Comparison of ENCODE assay signal across 18 cellular contexts in the genomic region with DNA sequence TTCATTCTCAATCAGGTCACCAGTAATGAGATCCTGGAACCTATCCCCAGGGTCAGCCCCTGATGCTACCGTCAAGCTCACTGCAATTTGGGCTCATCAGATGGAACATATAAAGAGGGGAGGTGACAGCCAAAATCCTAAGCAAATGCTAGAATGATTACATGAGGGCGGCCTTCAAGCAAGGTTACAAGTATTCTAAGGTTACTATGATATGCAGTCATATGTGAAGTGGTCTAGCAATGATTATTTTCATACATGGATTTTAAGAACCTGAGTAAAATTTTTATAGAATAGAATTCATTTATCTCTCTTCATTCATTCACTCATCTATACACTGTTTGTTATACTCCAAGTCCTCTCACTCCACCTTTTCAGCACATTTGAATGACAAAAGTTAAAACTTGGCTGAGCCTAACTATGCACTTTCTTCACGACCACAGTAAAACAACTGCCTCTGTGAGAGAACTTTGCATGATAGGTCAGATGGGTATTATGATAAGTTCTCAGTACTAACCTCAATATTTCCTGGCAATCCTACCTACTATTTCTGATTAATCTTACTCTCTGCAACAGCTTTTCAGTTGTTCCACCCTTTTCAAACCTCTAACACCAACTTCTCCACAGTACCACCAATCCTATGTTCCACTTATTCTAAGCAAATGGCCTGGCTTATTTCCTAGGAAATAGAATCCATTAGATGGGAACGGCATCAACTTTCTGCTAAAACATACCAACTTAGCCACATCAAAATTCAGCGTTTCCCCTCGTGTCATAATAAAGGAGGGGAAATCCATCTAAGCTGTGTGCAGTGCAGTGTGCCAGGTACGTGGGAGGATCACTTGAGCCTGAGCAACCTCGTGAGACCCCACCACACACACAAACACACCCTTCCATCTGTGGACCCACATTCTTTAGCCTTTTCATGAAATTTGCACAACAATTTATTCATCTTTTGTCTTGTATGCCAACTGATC. TPM values are rescaled to one million over a fixed set of nuclear protein-coding genes. Genes with fewer than 3 reads are reported as not detected.
DNase-seq lines count a peak whose midpoint lies in the region; ATAC-seq, FAIRE-seq and TF ChIP-seq lines count a peak whose summit lies in the region.
"Had no signal": no experiment of that assay in that cellular context is flagged by ENCODE, and none has a peak within 500 bp of the region (broad histone marks: within the 10 kb centered on the region; RNA-seq: fewer than 3 reads in every experiment).

No MANE protein-coding gene starts in this region.

- peak overlapping the region; percentile 70 for H3K4me3 ChIP-seq in CD4-positive, CD25-positive, alpha-beta regulatory T cell (ENCODE audit: low read depth, low read length)
- H3K4me3 ChIP-seq in MM.1S (ENCODE audit: low read length) = no peak overlapping the region
- H3K4me3 ChIP-seq: body of pancreas, upper lobe of left lung had no signal

- H3K27me3 Mint-ChIP-seq in CD4-positive, CD25-positive, alpha-beta regulatory T cell = peaks cover 11% of the 10 kb centered on the region
- H3K27me3 Mint-ChIP-seq in T-cell = peaks cover 7% of the 10 kb centered on the region in 2 donors
- no peaks in the 10 kb centered on the region for H3K27me3 Mint-ChIP-seq in activated T-helper 1 cell treated with anti-CD3 and anti-CD28 coated beads, Interleukin-12 subunit alpha, Interleukin-12 subunit beta, Interleukin-2, Interleukin-4 antibody, amounts not matched to agents 30 ng/mL and 10 ng/mL and 1 ng/mL, durations not matched to agents 14 hours and 24 hours and 36 hours (ENCODE audit: insufficient read depth)
- H3K27me3 Mint-ChIP-seq in natural killer cell treated with Interleukin-12 subunit alpha and Interleukin-12 subunit beta and Interleukin-15 and Interleukin-18, amount 100 ng/mL, for 72 hours = peaks cover 0 to 6% of the 10 kb centered on the region in 2 donors

- no peak overlapping the region for H2AFZ ChIP-seq in MM.1S (ENCODE audit: low read length)

- TF ChIP-seq CTCF in MM.1S (IDR thresholded peaks at IDR 0.05; ENCODE audit: low read length) = no peak

- peak; percentile 87 to 90 for ATAC-seq in CD4-positive, CD25-positive, alpha-beta regulatory T cell (ENCODE audit: low read depth in 2 of 2)
- ATAC-seq in T-cell (replicated peaks in 1 of 4) (peak; percentile 77 to 90 (median 88)), GM19452 (IDR thresholded peaks at IDR 0.05; ENCODE audit: unreplicated experiment) (no peak), GM21825 (IDR thresholded peaks at IDR 0.05; ENCODE audit: unreplicated experiment) (no peak)
- peak; percentile 59 to 78 for ATAC-seq in natural killer cell treated with Interleukin-12 subunit alpha and Interleukin-12 subunit beta and Interleukin-15 and Interleukin-18, amount 100 ng/mL, for 72 hours
- ATAC-seq: body of pancreas, PC-3 had no signal

- H3K4me3 Mint-ChIP-seq in CD4-positive, CD25-positive, alpha-beta regulatory T cell = peak overlapping the region in 3 of 4 donors; percentile 10 to 72 (median 56)
- peak overlapping the region; percentile 28 to 43 (median 34) for H3K4me3 Mint-ChIP-seq in T-cell
- H3K4me3 Mint-ChIP-seq in activated T-helper 1 cell treated with anti-CD3 and anti-CD28 coated beads, Interleukin-12 subunit alpha, Interleukin-12 subunit beta, Interleukin-2, Interleukin-4 antibody, amounts not matched to agents 30 ng/mL and 10 ng/mL and 1 ng/mL, durations not matched to agents 14 hours and 24 hours and 36 hours = peak overlapping the region; percentile 8
- H3K4me3 Mint-ChIP-seq in natural killer cell treated with Interleukin-12 subunit alpha and Interleukin-12 subunit beta and Interleukin-15 and Interleukin-18, amount 100 ng/mL, for 72 hours = peak overlapping the region; percentile 63
- H3K4me3 Mint-ChIP-seq: HFFc6 had no signal

- H3F3A ChIP-seq in MM.1S (ENCODE audit: insufficient read depth, low read length) = no peaks in the 10 kb centered on the region

- peaks cover 22% of the 10 kb centered on the region for H3K4me1 ChIP-seq in CD4-positive, CD25-positive, alpha-beta regulatory T cell (ENCODE audit: control insufficient read depth, insufficient read depth, low read length, poor library complexity, severe bottlenecking)
- H3K4me1 ChIP-seq in MM.1S (ENCODE audit: low read length) = no peaks in the 10 kb centered on the region
- H3K4me1 ChIP-seq: upper lobe of left lung had no signal

- H3K36me3 ChIP-seq in CD4-positive, CD25-positive, alpha-beta regulatory T cell (ENCODE audit: control insufficient read depth, insufficient read depth, low read length) = no peaks in the 10 kb centered on the region
- H3K36me3 ChIP-seq in MM.1S (replicated peaks; ENCODE audit: insufficient read depth, low read length) = no peaks in the 10 kb centered on the region
- H3K36me3 ChIP-seq: upper lobe of left lung had no signal

- peak in 2 of 3 donors; percentile 39 to 79 for DNase-seq in CD4-positive, CD25-positive, alpha-beta regulatory T cell
- DNase-seq in T-cell (peak in 23 of 34 experiments; percentile 1 to 49 (median 10)), GM12892 (ENCODE audit: insufficient read length) (no peak), MM.1S (no peak)
- no peak for DNase-seq in activated T-helper 1 cell treated with anti-CD3 and anti-CD28 coated beads, Interleukin-12 subunit alpha, Interleukin-12 subunit beta, Interleukin-2, Interleukin-4 antibody, amounts not matched to agents 30 ng/mL and 10 ng/mL and 1 ng/mL, durations not matched to agents 14 hours and 24 hours and 36 hours (ENCODE audit: low spot score)
- DNase-seq in natural killer cell treated with Interleukin-12 subunit alpha and Interleukin-12 subunit beta and Interleukin-15 and Interleukin-18, amount 100 ng/mL, for 72 hours (ENCODE audit: low spot score) = no peak
- DNase-seq: body of pancreas, DMS 273 treated with DMSO at 0.1 percent for 48 hours, HFFc6, mammary epithelial cell, NCI-H1105, NCI-H446, nucleus accumbens, PC-3, upper lobe of left lung had no signal

- peaks cover 0 to 1% (median 0%) of the 10 kb centered on the region in 7 donors for H3K9me3 Mint-ChIP-seq in CD4-positive, CD25-positive, alpha-beta regulatory T cell
- H3K9me3 Mint-ChIP-seq in T-cell = peaks cover 0 to 3% (median 0%) of the 10 kb centered on the region in 3 donors
- H3K9me3 Mint-ChIP-seq in activated T-helper 1 cell treated with anti-CD3 and anti-CD28 coated beads, Interleukin-12 subunit alpha, Interleukin-12 subunit beta, Interleukin-2, Interleukin-4 antibody, amounts not matched to agents 30 ng/mL and 10 ng/mL and 1 ng/mL, durations not matched to agents 14 hours and 24 hours and 36 hours = peaks cover 3% of the 10 kb centered on the region
- no peaks in the 10 kb centered on the region for H3K9me3 Mint-ChIP-seq in natural killer cell treated with Interleukin-12 subunit alpha and Interleukin-12 subunit beta and Interleukin-15 and Interleukin-18, amount 100 ng/mL, for 72 hours
- H3K9me3 Mint-ChIP-seq: HFFc6 had no signal

- H3K4me1 Mint-ChIP-seq in CD4-positive, CD25-positive, alpha-beta regulatory T cell = peaks cover 10 to 30% (median 21%) of the 10 kb centered on the region in 4 donors
- peaks cover 22 to 33% (median 33%) of the 10 kb centered on the region in 3 donors for H3K4me1 Mint-ChIP-seq in T-cell
- H3K4me1 Mint-ChIP-seq in activated T-helper 1 cell treated with anti-CD3 and anti-CD28 coated beads, Interleukin-12 subunit alpha, Interleukin-12 subunit beta, Interleukin-2, Interleukin-4 antibody, amounts not matched to agents 30 ng/mL and 10 ng/mL and 1 ng/mL, durations not matched to agents 14 hours and 24 hours and 36 hours (ENCODE audit: low read depth) = peaks cover 15% of the 10 kb centered on the region
- H3K4me1 Mint-ChIP-seq in natural killer cell treated with Interleukin-12 subunit alpha and Interleukin-12 subunit beta and Interleukin-15 and Interleukin-18, amount 100 ng/mL, for 72 hours (ENCODE audit: low read depth in 2 of 2) = peaks cover 19 to 22% of the 10 kb centered on the region in 2 donors

- CTCF ChIA-PET in T-cell (lab: Charles Lee) = interaction anchor here in 1 of 2 donors (1.5 kb wide), 1 partner anchor 25 kb away, joined by 4 read pairs; no protein-coding TSS in a partner anchor

- intact Hi-C loops in activated T-helper 1 cell treated with anti-CD3 and anti-CD28 coated beads, Interleukin-12 subunit alpha, Interleukin-12 subunit beta, Interleukin-2, Interleukin-4 antibody, amounts not matched to agents 30 ng/mL and 10 ng/mL and 1 ng/mL, durations not matched to agents 14 hours and 24 hours and 36 hours (cut with micrococcal nuclease) = no loop called here

- no peaks in the 10 kb centered on the region for H3K9me2 ChIP-seq in MM.1S (replicated peaks; ENCODE audit: insufficient read depth, low read length)

- no peak overlapping the region for H3K9ac ChIP-seq in MM.1S (ENCODE audit: low read length)

- peak overlapping the region; percentile 1 to 76 (median 27) for H3K27ac Mint-ChIP-seq in CD4-positive, CD25-positive, alpha-beta regulatory T cell
- peak overlapping the region; percentile 77 to 88 for H3K27ac Mint-ChIP-seq in T-cell
- peak overlapping the region; percentile 70 for H3K27ac Mint-ChIP-seq in activated T-helper 1 cell treated with anti-CD3 and anti-CD28 coated beads, Interleukin-12 subunit alpha, Interleukin-12 subunit beta, Interleukin-2, Interleukin-4 antibody, amounts not matched to agents 30 ng/mL and 10 ng/mL and 1 ng/mL, durations not matched to agents 14 hours and 24 hours and 36 hours
- peak overlapping the region; percentile 65 to 85 for H3K27ac Mint-ChIP-seq in natural killer cell treated with Interleukin-12 subunit alpha and Interleukin-12 subunit beta and Interleukin-15 and Interleukin-18, amount 100 ng/mL, for 72 hours
- H3K27ac Mint-ChIP-seq: HFFc6 had no signal

- no peaks in the 10 kb centered on the region for H4K20me1 ChIP-seq in MM.1S (ENCODE audit: insufficient read depth, low read length)

- H3K9me3 ChIP-seq in CD4-positive, CD25-positive, alpha-beta regulatory T cell (ENCODE audit: control insufficient read depth in 2 of 2, low read length in 2 of 2) = no peaks in the 10 kb centered on the region
- H3K9me3 ChIP-seq in MM.1S (replicated peaks; ENCODE audit: insufficient read depth, low read length) = no peaks in the 10 kb centered on the region
- H3K9me3 ChIP-seq: body of pancreas, upper lobe of left lung had no signal

- no peaks in the 10 kb centered on the region for H3K36me3 Mint-ChIP-seq in CD4-positive, CD25-positive, alpha-beta regulatory T cell
- H3K36me3 Mint-ChIP-seq in T-cell = no peaks in the 10 kb centered on the region
- peaks cover 4% of the 10 kb centered on the region for H3K36me3 Mint-ChIP-seq in activated T-helper 1 cell treated with anti-CD3 and anti-CD28 coated beads, Interleukin-12 subunit alpha, Interleukin-12 subunit beta, Interleukin-2, Interleukin-4 antibody, amounts not matched to agents 30 ng/mL and 10 ng/mL and 1 ng/mL, durations not matched to agents 14 hours and 24 hours and 36 hours (ENCODE audit: low read depth)
- peaks cover 5% of the 10 kb centered on the region for H3K36me3 Mint-ChIP-seq in natural killer cell treated with Interleukin-12 subunit alpha and Interleukin-12 subunit beta and Interleukin-15 and Interleukin-18, amount 100 ng/mL, for 72 hours

- H3K79me2 ChIP-seq in MM.1S (ENCODE audit: low read length) = no peaks in the 10 kb centered on the region

- no peak for TF ChIP-seq POLR2A in GM12892 (IDR thresholded peaks at IDR 0.05; ENCODE audit: low read depth, low read length)

- no peak overlapping the region for H3K27ac ChIP-seq in CD4-positive, CD25-positive, alpha-beta regulatory T cell (ENCODE audit: insufficient read depth, low read length, poor library complexity, severe bottlenecking)
- no peak overlapping the region for H3K27ac ChIP-seq in MM.1S (ENCODE audit: low read length)
- H3K27ac ChIP-seq: body of pancreas, upper lobe of left lung had no signal

- H3K4me2 ChIP-seq in MM.1S (ENCODE audit: low read depth, low read length) = no peak overlapping the region

- no peak for FAIRE-seq in GM12892 (lab: Jason Lieb, UNC)

- H3K27me3 ChIP-seq in CD4-positive, CD25-positive, alpha-beta regulatory T cell (ENCODE audit: control insufficient read depth, insufficient read depth, low read length) = no peaks in the 10 kb centered on the region
- H3K27me3 ChIP-seq in MM.1S (replicated peaks; ENCODE audit: insufficient read depth, low read length) = no peaks in the 10 kb centered on the region
- H3K27me3 ChIP-seq: body of pancreas, upper lobe of left lung had no signal

- POLR2A ChIA-PET in T-cell (lab: Charles Lee) = interaction anchor here (0.6 kb wide), 2 partner anchors 48 to 293 kb away, joined by 4 read pairs; no protein-coding TSS in a partner anchor

RNA-seq across cellular contexts. Expression of gene LHX9, which starts 32.0 kb away (rescaled TPM):
- total RNA-seq in CD4-positive, CD25-positive, alpha-beta regulatory T cell = not detected
- not detected for polyA plus RNA-seq in CD4-positive, CD25-positive, alpha-beta regulatory T cell
- total RNA-seq in T-cell = not detected
- total RNA-seq in activated T-helper 1 cell treated with anti-CD3 and anti-CD28 coated beads, Interleukin-12 subunit alpha, Interleukin-12 subunit beta, Interleukin-2, Interleukin-4 antibody, amounts not matched to agents 30 ng/mL and 10 ng/mL and 1 ng/mL, durations not matched to agents 14 hours and 24 hours and 36 hours = not detected in 2 replicates
- under 1 TPM in 1 of 2 donors, not detected in 1; 0.20 TPM for total RNA-seq in natural killer cell treated with Interleukin-12 subunit alpha and Interleukin-12 subunit beta and Interleukin-15 and Interleukin-18, amount 100 ng/mL, for 72 hours
- polyA plus RNA-seq in GM12892 (2012; ENCODE audit: missing spikeins) = not detected
- total RNA-seq: activated CD8-positive, alpha-beta memory T cell treated with anti-CD3 and anti-CD28 coated beads for 36 hours; body of pancreas; mammary epithelial cell had no signal
- polyA plus RNA-seq: mammary epithelial cell had no signal

RNA-seq across cellular contexts. Expression of gene C1orf53, which starts 46.8 kb away (rescaled TPM):
- not detected for total RNA-seq in CD4-positive, CD25-positive, alpha-beta regulatory T cell
- 1 to 10 TPM in 2 of 4 donors, not detected in 2; 1.2 to 1.4 TPM for polyA plus RNA-seq in CD4-positive, CD25-positive, alpha-beta regulatory T cell
- not detected for total RNA-seq in T-cell
- total RNA-seq in activated T-helper 1 cell treated with anti-CD3 and anti-CD28 coated beads, Interleukin-12 subunit alpha, Interleukin-12 subunit beta, Interleukin-2, Interleukin-4 antibody, amounts not matched to agents 30 ng/mL and 10 ng/mL and 1 ng/mL, durations not matched to agents 14 hours and 24 hours and 36 hours = 0.81 and 1.3 TPM in 2 replicates
- total RNA-seq in natural killer cell treated with Interleukin-12 subunit alpha and Interleukin-12 subunit beta and Interleukin-15 and Interleukin-18, amount 100 ng/mL, for 72 hours = 1 to 10 TPM in 1 of 2 donors, not detected in 1; 1.8 TPM
- polyA plus RNA-seq in GM12892 (2012; ENCODE audit: missing spikeins) = not detected

Comparison
In these comparisons a context has a peak if more than half of its experiments do, and no peak if none do; other contexts are left out.
1. ATAC-seq: peak in CD4-positive, CD25-positive, alpha-beta regulatory T cell (2 of 2), T-cell (4 of 4) and natural killer cell treated with Interleukin-12 subunit alpha and Interleukin-12 subunit beta and Interleukin-15 and Interleukin-18, amount 100 ng/mL, for 72 hours (2 of 2); none in GM19452 (single experiment) and GM21825 (single experiment).
2. DNase-seq: peak in CD4-positive, CD25-positive, alpha-beta regulatory T cell (2 of 3) and T-cell (23 of 34); none in activated T-helper 1 cell treated with anti-CD3 and anti-CD28 coated beads, Interleukin-12 subunit alpha, Interleukin-12 subunit beta, Interleukin-2, Interleukin-4 antibody, amounts not matched to agents 30 ng/mL and 10 ng/mL and 1 ng/mL, durations not matched to agents 14 hours and 24 hours and 36 hours (single experiment), natural killer cell treated with Interleukin-12 subunit alpha and Interleukin-12 subunit beta and Interleukin-15 and Interleukin-18, amount 100 ng/mL, for 72 hours (single experiment), GM12892 (single experiment) and MM.1S (single experiment).
3. H3K27ac Mint-ChIP-seq: peak in every context shown above with its lines; median percentile 82 in T-cell; 75 in natural killer cell treated with Interleukin-12 subunit alpha and Interleukin-12 subunit beta and Interleukin-15 and Interleukin-18, amount 100 ng/mL, for 72 hours; 70 in activated T-helper 1 cell treated with anti-CD3 and anti-CD28 coated beads, Interleukin-12 subunit alpha, Interleukin-12 subunit beta, Interleukin-2, Interleukin-4 antibody, amounts not matched to agents 30 ng/mL and 10 ng/mL and 1 ng/mL, durations not matched to agents 14 hours and 24 hours and 36 hours; 27 in CD4-positive, CD25-positive, alpha-beta regulatory T cell.
4. H3K4me3 Mint-ChIP-seq: peak in every context shown above with its lines; median percentile 63 in natural killer cell treated with Interleukin-12 subunit alpha and Interleukin-12 subunit beta and Interleukin-15 and Interleukin-18, amount 100 ng/mL, for 72 hours; 56 in CD4-positive, CD25-positive, alpha-beta regulatory T cell; 34 in T-cell; 8 in activated T-helper 1 cell treated with anti-CD3 and anti-CD28 coated beads, Interleukin-12 subunit alpha, Interleukin-12 subunit beta, Interleukin-2, Interleukin-4 antibody, amounts not matched to agents 30 ng/mL and 10 ng/mL and 1 ng/mL, durations not matched to agents 14 hours and 24 hours and 36 hours.